In the genomic region with DNA sequence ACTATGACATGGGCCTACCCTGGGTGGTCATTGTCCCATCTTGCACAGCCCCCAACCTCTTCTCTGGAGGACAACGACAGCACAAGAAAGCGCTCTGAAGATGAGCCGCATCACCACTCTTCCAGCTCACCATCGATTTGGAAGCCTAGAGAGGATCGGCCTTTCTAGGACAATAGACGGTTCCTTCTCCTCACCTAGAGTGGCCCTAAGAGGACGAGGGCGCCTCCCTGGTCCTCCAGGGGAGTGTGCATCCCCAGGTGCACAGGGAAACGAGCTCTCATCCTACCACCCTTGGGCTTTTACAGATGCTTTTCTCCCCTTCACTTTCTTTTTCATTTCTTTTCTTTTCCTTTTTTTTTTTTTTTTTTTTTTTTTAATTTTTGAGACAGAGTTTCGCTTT, we compare ENCODE assay signal across 18 cellular contexts. TPM values are rescaled to one million over a fixed set of nuclear protein-coding genes. Genes with fewer than 3 reads are reported as not detected.
DNase-seq lines count a peak whose midpoint lies in the region; TF ChIP-seq lines count a peak whose summit lies in the region.
"Had no signal": no experiment of that assay in that cellular context is flagged by ENCODE, and none has a peak within 500 bp of the region (broad histone marks: within the 10 kb centered on the region; RNA-seq: fewer than 3 reads in every experiment).

No MANE protein-coding gene starts in this region.

- H3K36me3 ChIP-seq in breast epithelium: no peaks in the 10 kb centered on the region
- H3K36me3 ChIP-seq: esophagus muscularis mucosa, gastrocnemius medialis, sigmoid colon, upper lobe of left lung had no signal

- intact Hi-C loops in breast epithelium (cut with DNase I; ENCODE audit: low total_unique reads): no loop called here

- H3K27me3 ChIP-seq in breast epithelium: no peaks in the 10 kb centered on the region
- H3K27me3 ChIP-seq: gastrocnemius medialis, sigmoid colon, upper lobe of left lung had no signal

- peak; percentile 1 for DNase-seq in NCI-H1105 treated with DMSO at 0.1 percent for 48 hours (lab: John Stamatoyannopoulos, UW)
- DNase-seq in NCI-H1105 (lab: John Stamatoyannopoulos, UW): no peak
- peak; percentile 60 for DNase-seq in NCI-H82 treated with DMSO at 0.1 percent for 48 hours (lab: John Stamatoyannopoulos, UW; ENCODE audit: unreplicated experiment)
- peak; percentile 32 for DNase-seq in iPS-NIHi7 (ENCODE audit: extremely low spot score)
- DNase-seq in breast epithelium (ENCODE audit: low spot score in 2 of 2): no peak
- no peak for DNase-seq in activated T-cell treated with anti-CD3 and anti-CD28 coated beads, Interleukin-2, amount 50 U/mL, for 48 hours
- DNase-seq: 8988T; activated CD4-positive, alpha-beta memory T cell treated with anti-CD3 and anti-CD28 coated beads for 36 hours; effector memory CD4-positive, alpha-beta T cell; gastrocnemius medialis; hypothalamus; NCI-H1092 treated with DMSO at 0.1 percent for 48 hours; NCI-H510A treated with DMSO at 0.1 percent for 48 hours; sigmoid colon; stimulated activated CD8-positive, alpha-beta memory T cell treated with anti-CD3 and anti-CD28 coated beads, Interleukin-4, amount 100 ng/mL, for 48 hours; upper lobe of left lung had no signal

- no peak for TF ChIP-seq POLR2A in breast epithelium (IDR thresholded peaks at IDR 0.05)

- no peaks in the 10 kb centered on the region for H3K9me3 ChIP-seq in breast epithelium
- H3K9me3 ChIP-seq: esophagus muscularis mucosa, gastrocnemius medialis, sigmoid colon, upper lobe of left lung had no signal

- H3K4me3 ChIP-seq in breast epithelium: no peak overlapping the region
- H3K4me3 ChIP-seq: esophagus muscularis mucosa, gastrocnemius medialis, sigmoid colon, upper lobe of left lung had no signal

- no peak for TF ChIP-seq CTCF in breast epithelium (IDR thresholded peaks at IDR 0.05)

- no peak overlapping the region for H3K27ac ChIP-seq in breast epithelium
- H3K27ac ChIP-seq: esophagus muscularis mucosa, gastrocnemius medialis, sigmoid colon, upper lobe of left lung had no signal

- no peaks in the 10 kb centered on the region for H3K4me1 ChIP-seq in breast epithelium
- H3K4me1 ChIP-seq: esophagus muscularis mucosa, gastrocnemius medialis, upper lobe of left lung had no signal

RNA-seq across cellular contexts. Expression of a gene that starts 20.3 kb away (rescaled TPM):
- total RNA-seq in breast epithelium: under 1 TPM; 0.29 to 0.98 (median 0.32) TPM
- total RNA-seq: esophagus muscularis mucosa, gastrocnemius medialis, neural crest cell, sigmoid colon had no signal

RNA-seq across cellular contexts. Expression of a gene that starts 22.7 kb away (rescaled TPM):
- 1 to 10 TPM; 3.7 to 8.8 (median 4.9) TPM for total RNA-seq in breast epithelium

RNA-seq across cellular contexts. Expression of a gene that starts 56.1 kb away (rescaled TPM):
- 10 to 100 TPM in 1 of 3 donors, 1 to 10 TPM in 2; 5.1 to 13.8 (median 9.2) TPM for total RNA-seq in breast epithelium

RNA-seq across cellular contexts. Expression of a gene that starts 57.8 kb away (rescaled TPM):
- 10 to 100 TPM; 37.5 to 88.5 (median 50.5) TPM for total RNA-seq in breast epithelium

RNA-seq across cellular contexts. Expression of a gene that starts 58.2 kb away (rescaled TPM):
- 1 to 10 TPM in 2 of 3 donors, under 1 TPM in 1; 0.66 to 2.9 (median 1.9) TPM for total RNA-seq in breast epithelium

Comparison
In these comparisons a context has a peak if more than half of its experiments do, and no peak if none do; other contexts are left out.
1. DNase-seq: peak in NCI-H1105 treated with DMSO at 0.1 percent for 48 hours (single experiment), NCI-H82 treated with DMSO at 0.1 percent for 48 hours (single experiment) and iPS-NIHi7 (single experiment); none in NCI-H1105 (single experiment), breast epithelium (0 of 2) and activated T-cell treated with anti-CD3 and anti-CD28 coated beads, Interleukin-2, amount 50 U/mL, for 48 hours (0 of 2).